Comparison of ENCODE assay signal across 8 cellular contexts in the genomic region with DNA sequence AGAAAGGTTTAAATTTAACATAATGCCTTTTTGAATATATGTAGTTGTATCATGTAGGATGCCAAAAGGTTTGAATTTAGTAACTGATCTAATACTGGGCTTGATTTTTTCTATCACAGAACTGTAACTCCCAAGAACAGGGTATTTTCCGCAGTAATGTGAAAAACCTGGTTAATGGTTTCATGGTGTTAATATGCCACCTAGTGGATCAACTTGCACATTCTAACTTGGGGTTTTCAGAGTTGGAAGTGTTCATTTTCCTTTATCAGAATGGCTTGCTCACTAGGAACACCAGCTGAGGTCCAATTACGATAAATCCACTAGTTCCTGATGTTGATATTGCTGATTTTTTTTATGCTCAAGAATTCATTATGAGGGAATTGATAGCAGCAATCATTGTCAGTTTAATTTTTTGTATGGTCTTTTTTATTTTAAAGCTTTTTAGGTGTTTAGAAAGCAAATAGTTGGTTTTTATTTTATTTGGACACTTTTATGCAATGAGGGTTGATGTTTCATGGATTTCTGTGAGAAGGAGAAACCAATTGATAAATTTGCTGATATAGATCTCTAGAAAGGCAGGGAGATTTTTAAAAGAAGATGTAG.
DNase-seq lines count a peak whose midpoint lies in the region; ATAC-seq and FAIRE-seq lines count a peak whose summit lies in the region.

No MANE protein-coding gene starts in this region.

- no peak overlapping the region for H3K9ac ChIP-seq in NT2/D1 (ENCODE audit: insufficient read length, low read depth)

- no peaks in the 10 kb centered on the region for H3K9me3 ChIP-seq in NT2/D1 (ENCODE audit: insufficient read depth, low read length)

- peak; percentile 11 for DNase-seq in DMS 273 treated with DMSO at 0.1 percent for 48 hours (lab: John Stamatoyannopoulos, UW)
- DNase-seq in HTR-8/SVneo (ENCODE audit: insufficient read length, low spot score), result peak; percentile 27
- DNase-seq in NT2/D1 (ENCODE audit: low read depth, low spot score), result peak; percentile 65
- DNase-seq in lung microvascular endothelial cell (ENCODE audit: low read depth in 2 of 2), result peak; percentile 76 to 91
- DNase-seq in stimulated activated naive CD4-positive, alpha-beta T cell treated with Interleukin-2 at 50 U/mL for 16 hours (lab: John Stamatoyannopoulos, UW), result no peak
- no peak for DNase-seq in activated effector memory CD4-positive, alpha-beta T cell treated with Interleukin-2 at 50 U/mL for 16 hours

- FAIRE-seq in HTR-8/SVneo (lab: Jason Lieb, UNC) (no peak), colon (lab: Jason Lieb, UNC) (peak; percentile 38)

- H3K27me3 ChIP-seq in NT2/D1 (ENCODE audit: insufficient read depth, insufficient read length), result no peaks in the 10 kb centered on the region

- H3K36me3 ChIP-seq in NT2/D1 (ENCODE audit: insufficient read depth, insufficient read length, low read length), result no peaks in the 10 kb centered on the region

- peak; percentile 61 for ATAC-seq in GM19467 (IDR thresholded peaks at IDR 0.05; ENCODE audit: unreplicated experiment)

- H3K4me3 ChIP-seq in NT2/D1 (ENCODE audit: insufficient read length, low read depth), result no peak overlapping the region

- H3K4me1 ChIP-seq in NT2/D1 (ENCODE audit: insufficient read depth, insufficient read length), result no peaks in the 10 kb centered on the region

Comparison
In these comparisons a context has a peak if more than half of its experiments do, and no peak if none do; other contexts are left out.
1. DNase-seq: peak in DMS 273 treated with DMSO at 0.1 percent for 48 hours (single experiment), HTR-8/SVneo (single experiment), NT2/D1 (single experiment) and lung microvascular endothelial cell (2 of 2); none in stimulated activated naive CD4-positive, alpha-beta T cell treated with Interleukin-2 at 50 U/mL for 16 hours (single experiment) and activated effector memory CD4-positive, alpha-beta T cell treated with Interleukin-2 at 50 U/mL for 16 hours (single experiment).